ENCODE assay signal across 8 cellular contexts in the genomic region with DNA sequence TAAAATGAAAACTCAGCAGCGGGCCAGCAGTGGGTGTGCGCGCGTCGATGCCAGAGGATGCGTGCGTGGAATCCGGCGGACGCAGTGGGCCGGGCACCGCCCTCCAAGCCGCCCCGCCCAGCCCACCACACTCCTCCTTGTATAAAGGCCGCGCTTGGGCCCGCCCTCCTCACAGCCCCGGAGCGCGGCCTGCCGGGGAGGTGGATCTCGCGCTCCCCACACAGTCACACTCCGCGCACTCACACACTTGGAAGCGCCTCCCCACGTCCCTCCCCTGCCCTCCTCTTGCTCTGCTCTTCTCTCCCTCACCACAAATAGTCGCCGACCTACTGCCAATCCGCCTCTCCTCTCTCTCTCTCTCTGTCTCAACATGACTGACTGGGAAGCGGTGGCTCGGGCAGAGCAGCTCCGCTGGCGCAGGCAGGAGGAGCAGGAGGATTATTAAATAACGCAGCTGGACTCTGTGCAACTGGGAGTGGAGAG. TPM values are rescaled to one million over a fixed set of nuclear protein-coding genes. Genes with fewer than 3 reads are reported as not detected.
DNase-seq lines count a peak whose midpoint lies in the region; ATAC-seq and TF ChIP-seq lines count a peak whose summit lies in the region.

A gene (plus strand): TSS at position 172 of the 483 bp plus-strand sequence.

- H2AFZ ChIP-seq in PC-9 (peak within 1 kb of the TSS; percentile 76), neuronal stem cell (ENCODE audit: low read length) (peak within 1 kb of the TSS; percentile 97)

- DNase-seq in CD14-positive monocyte (ENCODE audit: low spot score), result peak; percentile 58
- peak; percentile 46 to 66 for DNase-seq in PC-9
- DNase-seq in activated naive CD4-positive, alpha-beta T cell treated with anti-CD3 and anti-CD28 coated beads, Interleukin-2, amount 50 U/mL, for 16 hours, result peak; percentile 10
- peak; percentile 6 to 90 (median 71) for DNase-seq in head of caudate nucleus
- peak; percentile 43 for DNase-seq in neuronal stem cell (ENCODE audit: low spot score)
- DNase-seq in aorta, result peak; percentile 72 to 88

- no peaks in the 10 kb centered on the region for H4K20me1 ChIP-seq in PC-9 (ENCODE audit: insufficient read depth)

- no peak within 1 kb of the TSS for H2BK120ac ChIP-seq in neuronal stem cell (ENCODE audit: low read depth, low read length)

- no TSS peak for BruUV-seq in PC-9 (replicated peaks; lab: Mats Ljungman, UMichigan)

- no peak within 1 kb of the TSS for H3K14ac ChIP-seq in neuronal stem cell (ENCODE audit: low read length)

- H3K9me3 ChIP-seq in PC-9 (ENCODE audit: insufficient read depth, low read depth) (no peaks in the 10 kb centered on the region), neuronal stem cell (replicated peaks in 1 of 2; ENCODE audit: control insufficient read depth in 2 of 2, insufficient read depth in 1 of 2, low read depth in 1 of 2, low read length in 2 of 2) (no peaks in the 10 kb centered on the region), aorta (ENCODE audit: control insufficient read depth, low read length) (no peaks in the 10 kb centered on the region)

- no peak within 1 kb of the TSS for H2AK5ac ChIP-seq in neuronal stem cell (ENCODE audit: low read depth, low read length)

- CTCF ChIA-PET in PC-9 (lab: Charles Lee), result no interaction called here

- H3K4me2 ChIP-seq in PC-9 (peak within 1 kb of the TSS; percentile 81), neuronal stem cell (ENCODE audit: insufficient read depth, low read length, poor library complexity, severe bottlenecking) (peak within 1 kb of the TSS; percentile 89)

- H3K9ac ChIP-seq in neuronal stem cell (ENCODE audit: low read depth, low read length, poor library complexity), result peak within 1 kb of the TSS; percentile 80

- H3K9me2 ChIP-seq in PC-9 (ENCODE audit: insufficient read depth), result no peaks in the 10 kb centered on the region

- no peaks in the 10 kb centered on the region for H3F3A ChIP-seq in PC-9 (ENCODE audit: insufficient read depth, low read depth)

- peak within 1 kb of the TSS; percentile 97 to 100 for H3K4me3 Mint-ChIP-seq in CD14-positive monocyte

- no peak within 1 kb of the TSS for H2BK15ac ChIP-seq in neuronal stem cell (ENCODE audit: low read length)

- H3K18ac ChIP-seq in neuronal stem cell (ENCODE audit: low read length), result peak within 1 kb of the TSS; percentile 88

- ATAC-seq in GM19351 (IDR thresholded peaks at IDR 0.05; ENCODE audit: unreplicated experiment), result peak; percentile 72
- ATAC-seq in HG03432 (IDR thresholded peaks at IDR 0.05; ENCODE audit: unreplicated experiment), result peak; percentile 83
- peak; percentile 87 for ATAC-seq in aorta (ENCODE audit: low FRiP score)

- peaks cover 0 to 1% (median 0%) of the 10 kb centered on the region in 7 donors for H3K9me3 Mint-ChIP-seq in CD14-positive monocyte

- H4K91ac ChIP-seq in neuronal stem cell (ENCODE audit: low read depth, low read length, poor library complexity), result no peak within 1 kb of the TSS

- no peaks in the 10 kb centered on the region for H3K4me1 ChIP-seq in PC-9 (replicated peaks; ENCODE audit: insufficient read depth)
- H3K4me1 ChIP-seq in neuronal stem cell (ENCODE audit: control insufficient read depth in 2 of 2, insufficient read depth in 1 of 2, low read depth in 1 of 2, low read length in 2 of 2), result peaks cover 3 to 7% of the 10 kb centered on the region in 2 donors
- no peaks in the 10 kb centered on the region for H3K4me1 ChIP-seq in aorta (ENCODE audit: control insufficient read depth in 1 of 2, insufficient read depth in 2 of 2, low read length in 2 of 2)

- WGBS in neuronal stem cell (ENCODE audit: extremely low coverage in 2 of 2, insufficient read length in 2 of 2, insufficient replicate concordance in 1 of 2), 2 donors, result no CpG with 5 or more reads among the region's 35 CpGs
- WGBS in aorta, 2 donors, result 1% methylated on average over 32 to 35 of the region's 35 CpGs

- no peaks in the 10 kb centered on the region for H3K36me3 Mint-ChIP-seq in CD14-positive monocyte

- no peak within 1 kb of the TSS for H3K4ac ChIP-seq in neuronal stem cell (ENCODE audit: low read length)

- H3K79me2 ChIP-seq in PC-9 (ENCODE audit: low read depth), result 0 out of 2 replicates have a peak, but pooled peaks cover 7% of the 10 kb centered on the region

- no peak for TF ChIP-seq CTCF in CD14-positive monocyte (IDR thresholded peaks at IDR 0.05)
- no peak for TF ChIP-seq CTCF in PC-9 (conservative IDR thresholded peaks at IDR 0.05)

- H2BK5ac ChIP-seq in neuronal stem cell (ENCODE audit: low read length), result no peak within 1 kb of the TSS

- intact Hi-C loops in CD14-positive monocyte (cut with micrococcal nuclease), result loop anchor here in 1 of 2 donors (10.0 kb wide), 1 partner anchor 102 kb away; no protein-coding TSS in a partner anchor
- intact Hi-C loops in PC-9 (cut with micrococcal nuclease; ENCODE audit: unreplicated experiment), result loop anchor here (5.0 kb wide), 1 partner anchor 100 kb away; no protein-coding TSS in a partner anchor
- intact Hi-C loops in head of caudate nucleus (cut with DNase I), result no loop called here
- intact Hi-C loops in aorta (cut with DNase I), result no loop called here

- no peaks in the 10 kb centered on the region for H3K79me1 ChIP-seq in neuronal stem cell (ENCODE audit: low read depth, low read length)

- H3K36me3 ChIP-seq in PC-9 (ENCODE audit: low read depth), result no peaks in the 10 kb centered on the region
- H3K36me3 ChIP-seq in neuronal stem cell (replicated peaks in 1 of 2; ENCODE audit: control insufficient read depth in 2 of 2, insufficient read depth in 2 of 2, low read length in 2 of 2), result no peaks in the 10 kb centered on the region
- H3K36me3 ChIP-seq in aorta (ENCODE audit: control insufficient read depth in 1 of 2, insufficient read depth in 2 of 2, low read length in 1 of 2), result no peaks in the 10 kb centered on the region

- peak within 1 kb of the TSS; percentile 4 for H2BK12ac ChIP-seq in neuronal stem cell (ENCODE audit: low read length)

- H3K27me3 ChIP-seq in PC-9 (ENCODE audit: insufficient read depth, low read depth) (no peaks in the 10 kb centered on the region), neuronal stem cell (ENCODE audit: control insufficient read depth in 3 of 3, insufficient read depth in 3 of 3, low read depth in 1 of 3, low read length in 3 of 3) (peaks cover 2 to 68% (median 27%) of the 10 kb centered on the region in 3 experiments), aorta (ENCODE audit: control insufficient read depth in 1 of 2, insufficient read depth in 2 of 2, low read length in 1 of 2) (peaks cover 0 to 2% of the 10 kb centered on the region in 2 donors)

- peaks cover 24% of the 10 kb centered on the region for H3K4me1 Mint-ChIP-seq in CD14-positive monocyte

- H3K27me3 Mint-ChIP-seq in CD14-positive monocyte (ENCODE audit: low read depth in 3 of 3), result peaks cover 12 to 14% (median 13%) of the 10 kb centered on the region in 3 donors

- peak within 1 kb of the TSS; percentile 63 for H3K4me3 ChIP-seq in PC-9
- H3K4me3 ChIP-seq in neuronal stem cell (ENCODE audit: low read length in 2 of 2), result peak within 1 kb of the TSS; percentile 59 to 90
- peak within 1 kb of the TSS; percentile 0 to 71 for H3K4me3 ChIP-seq in aorta (ENCODE audit: low read length in 2 of 2)

- peak within 1 kb of the TSS; percentile 62 for H3K23ac ChIP-seq in neuronal stem cell (ENCODE audit: low read depth, low read length, poor library complexity)

- H3K27ac ChIP-seq in PC-9 (peak within 1 kb of the TSS; percentile 66), neuronal stem cell (replicated peaks; ENCODE audit: low read length) (no peak within 1 kb of the TSS), aorta (ENCODE audit: low read depth in 1 of 2, low read length in 2 of 2) (no peak within 1 kb of the TSS)

- no peak within 1 kb of the TSS for H4K8ac ChIP-seq in neuronal stem cell (ENCODE audit: low read depth, low read length)

- POLR2A ChIA-PET in PC-9 (lab: Charles Lee; ENCODE audit: unreplicated experiment), result no interaction called here

- peak within 1 kb of the TSS in 6 of 7 donors; percentile 35 to 87 (median 82) for H3K27ac Mint-ChIP-seq in CD14-positive monocyte

RNA-seq across cellular contexts. Expression of the gene that starts here (rescaled TPM):
- polyA plus RNA-seq in CD14-positive monocyte (under 1 TPM; 0.09 to 0.13 TPM), aorta (1 to 10 TPM in 1 of 2 donors, not detected in 1; 2.0 TPM)
- total RNA-seq in PC-9 (2021) (4.1 and 5.9 TPM in 2 replicates), aorta (1 to 10 TPM; 9.3 to 9.5 TPM)
- 0.08 TPM for polyA plus RNA-seq in neuronal stem cell (2013, experiment 1 of 2)
- polyA plus RNA-seq in neuronal stem cell (2013, experiment 2 of 2), result 0.11 TPM

Comparison
In these comparisons a context has a peak if more than half of its experiments do, and no peak if none do; other contexts are left out.
1. Peak in DNase-seq in CD14-positive monocyte; RNA of the gene not detected or under 1 TPM.
2. DNase-seq: peak in every context shown above with its lines; median percentile 80 in aorta; 71 in head of caudate nucleus; 58 in CD14-positive monocyte; 56 in PC-9; 43 in neuronal stem cell; 10 in activated naive CD4-positive, alpha-beta T cell treated with anti-CD3 and anti-CD28 coated beads, Interleukin-2, amount 50 U/mL, for 16 hours.